In genomic region chr12:71503579-71504470, GRCh38 we compare ENCODE assay signal across 12 cellular contexts.
DNase-seq lines count a peak whose midpoint lies in the region; ATAC-seq and TF ChIP-seq lines count a peak whose summit lies in the region.
"Had no signal": no experiment of that assay in that cellular context is flagged by ENCODE, and none has a peak within 500 bp of the region (broad histone marks: within the 10 kb centered on the region; RNA-seq: fewer than 3 reads in every experiment).

No MANE protein-coding gene starts in this region.

- H3K9ac ChIP-seq in DND-41 (ENCODE audit: low read depth, low read length), result no peak overlapping the region

- DNase-seq in DND-41 (no peak), KG1 (lab: John Stamatoyannopoulos, UW) (peak; percentile 61), RWPE2 (ENCODE audit: low spot score) (no peak), MV-4-11 (lab: John Stamatoyannopoulos, UW) (no peak)
- peak in 5 of 9 donors; percentile 8 to 27 (median 21) for DNase-seq in naive thymus-derived CD4-positive, alpha-beta T cell
- DNase-seq: HFFc6, natural killer cell, stomach had no signal

- no peaks in the 10 kb centered on the region for H3K27me3 ChIP-seq in DND-41 (ENCODE audit: insufficient read depth, low read length, poor library complexity)
- H3K27me3 ChIP-seq in RWPE2 (ENCODE audit: insufficient read depth, poor library complexity, severe bottlenecking), result no peaks in the 10 kb centered on the region
- H3K27me3 ChIP-seq in naive thymus-derived CD4-positive, alpha-beta T cell (ENCODE audit: control insufficient read depth in 2 of 2, insufficient read depth in 2 of 2, low read length in 2 of 2), result no peaks in the 10 kb centered on the region
- H3K27me3 ChIP-seq: ascending aorta, stomach had no signal

- H3K36me3 ChIP-seq in DND-41 (ENCODE audit: insufficient read depth, low read length) (no peaks in the 10 kb centered on the region), RWPE2 (ENCODE audit: low read depth) (no peaks in the 10 kb centered on the region)
- no peaks in the 10 kb centered on the region for H3K36me3 ChIP-seq in naive thymus-derived CD4-positive, alpha-beta T cell (ENCODE audit: control insufficient read depth in 2 of 3, insufficient read depth in 3 of 3, low read length in 3 of 3)
- H3K36me3 ChIP-seq: ascending aorta, stomach had no signal

- ATAC-seq in DND-41 (ENCODE audit: insufficient read depth, low read depth), result no peak
- 0 out of 3 replicates have a peak, but pooled peaks have one; percentile 36 for ATAC-seq in RWPE2 (ENCODE audit: low read depth)
- peak; percentile 57 for ATAC-seq in naive thymus-derived CD4-positive, alpha-beta T cell
- ATAC-seq in GM21381 (IDR thresholded peaks at IDR 0.05; ENCODE audit: unreplicated experiment), result no peak
- ATAC-seq in HG02938 (IDR thresholded peaks at IDR 0.05; ENCODE audit: unreplicated experiment), result no peak
- ATAC-seq: natural killer cell, SK-N-SH treated with all-trans-retinoic acid at 6 μM for 48 hours had no signal

- no peaks in the 10 kb centered on the region for H3K27me3 Mint-ChIP-seq in naive thymus-derived CD4-positive, alpha-beta T cell

- peak overlapping the region in 8 of 9 donors; percentile 70 to 89 (median 85) for H3K27ac Mint-ChIP-seq in naive thymus-derived CD4-positive, alpha-beta T cell
- H3K27ac Mint-ChIP-seq: HFFc6, natural killer cell had no signal

- peak overlapping the region in 8 of 10 donors; percentile 43 to 70 (median 54) for H3K4me3 Mint-ChIP-seq in naive thymus-derived CD4-positive, alpha-beta T cell
- H3K4me3 Mint-ChIP-seq: HFFc6, natural killer cell had no signal

- no peaks in the 10 kb centered on the region for H3K4me1 ChIP-seq in DND-41 (ENCODE audit: insufficient read depth, low read length)
- H3K4me1 ChIP-seq in RWPE2 (ENCODE audit: insufficient read depth, poor library complexity, severe bottlenecking), result no peaks in the 10 kb centered on the region
- H3K4me1 ChIP-seq in naive thymus-derived CD4-positive, alpha-beta T cell (ENCODE audit: control insufficient read depth in 2 of 2, insufficient read depth in 2 of 2, low read length in 2 of 2), result peaks cover 0 to 14% of the 10 kb centered on the region in 2 donors
- H3K4me1 ChIP-seq: ascending aorta, stomach had no signal

- peaks cover 3 to 15% (median 14%) of the 10 kb centered on the region in 7 donors for H3K4me1 Mint-ChIP-seq in naive thymus-derived CD4-positive, alpha-beta T cell
- H3K4me1 Mint-ChIP-seq: natural killer cell had no signal

- H3K79me2 ChIP-seq in DND-41 (ENCODE audit: insufficient read depth, low read length), result no peaks in the 10 kb centered on the region

- no peaks in the 10 kb centered on the region for H4K20me1 ChIP-seq in DND-41 (ENCODE audit: insufficient read depth, low read length)

- intact Hi-C loops in naive thymus-derived CD4-positive, alpha-beta T cell (cut with micrococcal nuclease), result no loop called here

- H3K4me3 ChIP-seq in DND-41 (ENCODE audit: low read depth in 1 of 2, low read length in 2 of 2) (no peak overlapping the region), RWPE2 (ENCODE audit: severe bottlenecking) (no peak overlapping the region)
- no peak overlapping the region for H3K4me3 ChIP-seq in naive thymus-derived CD4-positive, alpha-beta T cell (ENCODE audit: low read length)
- H3K4me3 ChIP-seq: ascending aorta, stomach had no signal

- peaks cover 0 to 3% (median 0%) of the 10 kb centered on the region in 11 donors for H3K9me3 Mint-ChIP-seq in naive thymus-derived CD4-positive, alpha-beta T cell
- H3K9me3 Mint-ChIP-seq: HFFc6, natural killer cell had no signal

- H3K9me3 ChIP-seq in DND-41 (ENCODE audit: insufficient read depth, low read length, severe bottlenecking), result no peaks in the 10 kb centered on the region
- no peaks in the 10 kb centered on the region for H3K9me3 ChIP-seq in RWPE2 (ENCODE audit: severe bottlenecking)
- H3K9me3 ChIP-seq in naive thymus-derived CD4-positive, alpha-beta T cell (ENCODE audit: control insufficient read depth in 2 of 3, low read length in 3 of 3), result no peaks in the 10 kb centered on the region
- H3K9me3 ChIP-seq: ascending aorta, stomach had no signal

- H3K4me2 ChIP-seq in DND-41 (ENCODE audit: insufficient read depth, low read length), result no peak overlapping the region

- POLR2A ChIA-PET in naive thymus-derived CD4-positive, alpha-beta T cell (lab: Charles Lee), result no interaction called here

- peak overlapping the region; percentile 65 for H2AFZ ChIP-seq in DND-41 (ENCODE audit: low read depth, low read length)

- TF ChIP-seq CTCF in DND-41 (IDR thresholded peaks at IDR 0.05; ENCODE audit: borderline replicate concordance, extremely low read depth, low read length, poor library complexity, severe bottlenecking) (no peak), RWPE2 (IDR thresholded peaks at IDR 0.05; ENCODE audit: poor library complexity, severe bottlenecking) (no peak)

- no peaks in the 10 kb centered on the region for H3K36me3 Mint-ChIP-seq in naive thymus-derived CD4-positive, alpha-beta T cell
- H3K36me3 Mint-ChIP-seq: natural killer cell had no signal

- CTCF ChIA-PET in naive thymus-derived CD4-positive, alpha-beta T cell (lab: Charles Lee), result no interaction called here

- H3K27ac ChIP-seq in DND-41 (ENCODE audit: low read length) (no peak overlapping the region), RWPE2 (ENCODE audit: poor library complexity, severe bottlenecking) (no peak overlapping the region)
- H3K27ac ChIP-seq in naive thymus-derived CD4-positive, alpha-beta T cell (ENCODE audit: low read depth, low read length), result no peak overlapping the region
- H3K27ac ChIP-seq: ascending aorta, stomach had no signal

Comparison
In these comparisons a context has a peak if more than half of its experiments do, and no peak if none do; other contexts are left out.
1. ATAC-seq: peak in RWPE2 (single experiment) and naive thymus-derived CD4-positive, alpha-beta T cell (single experiment); none in DND-41 (single experiment), GM21381 (single experiment) and HG02938 (single experiment).
2. DNase-seq: peak in KG1 (single experiment) and naive thymus-derived CD4-positive, alpha-beta T cell (5 of 9); none in DND-41 (single experiment), RWPE2 (single experiment) and MV-4-11 (single experiment).